In genomic region chr4:7854697-7855370, GRCh38 we compare ENCODE assay signal across 9 cellular contexts.
DNase-seq lines count a peak whose midpoint lies in the region; ATAC-seq and TF ChIP-seq lines count a peak whose summit lies in the region.
"Had no signal": no experiment of that assay in that cellular context is flagged by ENCODE, and none has a peak within 500 bp of the region (broad histone marks: within the 10 kb centered on the region; RNA-seq: fewer than 3 reads in every experiment).

No MANE protein-coding gene starts in this region.

- no peaks in the 10 kb centered on the region for H3K9me3 Mint-ChIP-seq in activated CD4-positive, alpha-beta T cell treated with anti-CD3 and anti-CD28 coated beads, Interleukin-2, amount 10 ng/mL, durations not matched to agents 24 days and 14 days
- H3K9me3 Mint-ChIP-seq: neural crest cell had no signal

- peak overlapping the region; percentile 74 for H3K4me3 Mint-ChIP-seq in activated CD4-positive, alpha-beta T cell treated with anti-CD3 and anti-CD28 coated beads, Interleukin-2, amount 10 ng/mL, durations not matched to agents 24 days and 14 days
- H3K4me3 Mint-ChIP-seq: neural crest cell had no signal

- intact Hi-C loops in activated CD4-positive, alpha-beta T cell treated with anti-CD3 and anti-CD28 coated beads, Interleukin-2, amount 10 ng/mL, durations not matched to agents 24 days and 14 days (cut with micrococcal nuclease), result loop anchor here (1.0 to 10.0 kb wide), 4 partner anchors 11 to 96 kb away; partner anchors contain the start of gene AFAP1
- intact Hi-C loops in spleen (cut with DNase I; ENCODE audit: low total_unique reads), result no loop called here
- intact Hi-C loops in sciatic nerve (cut with DNase I), result no loop called here

- TF ChIP-seq POLR2A in spleen (IDR thresholded peaks at IDR 0.05), result no peak

- peaks cover 0 to 39% (median 3%) of the 10 kb centered on the region in 6 donors for H3K4me1 ChIP-seq in spleen

- DNase-seq in GM12865 (ENCODE audit: low read depth) (peak; percentile 60), astrocyte of the spinal cord (ENCODE audit: low read depth, low spot score) (peak; percentile 53), spleen (no peak), sciatic nerve (ENCODE audit: low spot score) (no peak), NCI-H82 treated with DMSO at 0.1 percent for 48 hours (lab: John Stamatoyannopoulos, UW; ENCODE audit: unreplicated experiment) (no peak), dedifferentiated amniotic fluid mesenchymal stem cell (ENCODE audit: extremely low spot score) (no peak)
- DNase-seq in activated CD4-positive, alpha-beta T cell treated with anti-CD3 and anti-CD28 coated beads, Interleukin-2, amount 10 ng/mL, durations not matched to agents 24 days and 14 days, result peak; percentile 92

- H3K4me3 ChIP-seq in GM12865 (ENCODE audit: low read depth, low read length) (no peak overlapping the region), astrocyte of the spinal cord (ENCODE audit: low read depth, low read length) (no peak overlapping the region), spleen (no peak overlapping the region)

- peak overlapping the region in 5 of 8 donors; percentile 14 to 70 (median 62) for H3K27ac ChIP-seq in spleen

- no peak for TF ChIP-seq CTCF in GM12865 (IDR thresholded peaks at IDR 0.05; ENCODE audit: insufficient read depth, low read depth, low read length, missing control alignments)
- TF ChIP-seq CTCF in astrocyte of the spinal cord (IDR thresholded peaks at IDR 0.05; ENCODE audit: low read depth, low read length), result no peak
- TF ChIP-seq CTCF in spleen (IDR thresholded peaks at IDR 0.05 in 8 of 11, conservative IDR thresholded peaks at IDR 0.05 in 3 of 11), result no peak

- H3K27me3 Mint-ChIP-seq in activated CD4-positive, alpha-beta T cell treated with anti-CD3 and anti-CD28 coated beads, Interleukin-2, amount 10 ng/mL, durations not matched to agents 24 days and 14 days, result no peaks in the 10 kb centered on the region

- no peaks in the 10 kb centered on the region for H3K9me3 ChIP-seq in spleen

- peaks cover 30% of the 10 kb centered on the region for H3K36me3 Mint-ChIP-seq in activated CD4-positive, alpha-beta T cell treated with anti-CD3 and anti-CD28 coated beads, Interleukin-2, amount 10 ng/mL, durations not matched to agents 24 days and 14 days (ENCODE audit: low read depth)

- H3K36me3 ChIP-seq in spleen, result peaks cover 0 to 30% (median 0%) of the 10 kb centered on the region in 6 donors

- 70 to 73% (median 72%) methylated on average over 9 of the region's 9 CpGs for WGBS in spleen, 5 donors

- H3K27ac Mint-ChIP-seq in activated CD4-positive, alpha-beta T cell treated with anti-CD3 and anti-CD28 coated beads, Interleukin-2, amount 10 ng/mL, durations not matched to agents 24 days and 14 days, result peak overlapping the region; percentile 85

- no peaks in the 10 kb centered on the region for H3K27me3 ChIP-seq in spleen (replicated peaks in 1 of 7)

- ATAC-seq in sciatic nerve (no peak), HG02852 (IDR thresholded peaks at IDR 0.05; ENCODE audit: unreplicated experiment) (no peak)

- in situ Hi-C loops in astrocyte of the spinal cord (cut with HindIII; ENCODE audit: low sequenced_read_pairs), result no loop called here

- peaks cover 63% of the 10 kb centered on the region for H3K4me1 Mint-ChIP-seq in activated CD4-positive, alpha-beta T cell treated with anti-CD3 and anti-CD28 coated beads, Interleukin-2, amount 10 ng/mL, durations not matched to agents 24 days and 14 days

Comparison
In these comparisons a context has a peak if more than half of its experiments do, and no peak if none do; other contexts are left out.
1. DNase-seq: peak in GM12865 (single experiment), activated CD4-positive, alpha-beta T cell treated with anti-CD3 and anti-CD28 coated beads, Interleukin-2, amount 10 ng/mL, durations not matched to agents 24 days and 14 days (single experiment) and astrocyte of the spinal cord (single experiment); none in spleen (single experiment), sciatic nerve (single experiment), NCI-H82 treated with DMSO at 0.1 percent for 48 hours (single experiment) and dedifferentiated amniotic fluid mesenchymal stem cell (single experiment).